In the genomic region with DNA sequence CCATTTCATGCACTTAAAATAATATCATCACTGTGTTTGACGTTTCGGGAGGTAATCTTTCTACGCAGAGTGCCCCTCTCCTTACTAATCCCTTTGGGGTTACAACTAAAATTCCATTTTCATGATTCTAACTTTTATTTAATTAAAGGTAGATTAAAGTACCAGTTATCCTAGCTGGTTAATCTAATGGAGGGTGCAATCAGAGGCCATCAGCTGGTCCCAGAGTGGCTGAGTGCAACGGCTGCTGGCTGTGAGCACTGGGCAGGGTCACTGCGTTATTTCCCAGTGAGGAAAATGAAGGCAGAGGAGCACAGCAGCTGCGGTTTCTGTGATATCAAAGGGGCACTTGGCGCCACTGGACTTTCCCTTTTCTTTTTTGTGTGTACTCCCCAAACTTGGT, we compare ENCODE assay signal across 3 cellular contexts.
TF ChIP-seq lines count a peak whose summit lies in the region.

No MANE protein-coding gene starts in this region.

TF ChIP-seq in SK-N-SH treated with all-trans-retinoic acid at 6 μM for 48 hours, 23 proteins besides CTCF, POLR2A, EP300 and RAD21:
- TF ChIP-seq ZFP3 (CRISPR knock-in tag; IDR thresholded peaks at IDR 0.05) = no peak
- TF ChIP-seq RARB (CRISPR knock-in tag; IDR thresholded peaks at IDR 0.05) = no peak
- no peak for TF ChIP-seq ZFP30 (CRISPR knock-in tag; IDR thresholded peaks at IDR 0.05)
- TF ChIP-seq ESRRG (CRISPR knock-in tag; IDR thresholded peaks at IDR 0.05) = no peak
- TF ChIP-seq OSR1 (CRISPR knock-in tag; IDR thresholded peaks at IDR 0.05) = no peak
- peak; percentile 57; the same call in 1 of the 2 replicates for TF ChIP-seq SNAI2 (CRISPR knock-in tag; IDR thresholded peaks at IDR 0.05)
- no peak for TF ChIP-seq ZNF565 (CRISPR knock-in tag; conservative IDR thresholded peaks at IDR 0.05; ENCODE audit: low read depth)
- TF ChIP-seq ISL1 (CRISPR knock-in tag; IDR thresholded peaks at IDR 0.05) = peak; percentile 92
- TF ChIP-seq, protein P1, sequence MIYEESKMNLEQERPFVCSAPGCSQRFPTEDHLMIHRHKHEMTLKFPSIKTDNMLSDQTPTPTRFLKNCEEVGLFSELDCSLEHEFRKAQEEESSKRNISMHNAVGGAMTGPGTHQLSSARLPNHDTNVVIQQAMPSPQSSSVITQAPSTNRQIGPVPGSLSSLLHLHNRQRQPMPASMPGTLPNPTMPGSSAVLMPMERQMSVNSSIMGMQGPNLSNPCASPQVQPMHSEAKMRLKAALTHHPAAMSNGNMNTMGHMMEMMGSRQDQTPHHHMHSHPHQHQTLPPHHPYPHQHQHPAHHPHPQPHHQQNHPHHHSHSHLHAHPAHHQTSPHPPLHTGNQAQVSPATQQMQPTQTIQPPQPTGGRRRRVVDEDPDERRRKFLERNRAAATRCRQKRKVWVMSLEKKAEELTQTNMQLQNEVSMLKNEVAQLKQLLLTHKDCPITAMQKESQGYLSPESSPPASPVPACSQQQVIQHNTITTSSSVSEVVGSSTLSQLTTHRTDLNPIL (CRISPR knock-in tag; IDR thresholded peaks at IDR 0.05; ENCODE audit: low read depth) = peak; percentile 27; the same call in 1 of the 2 replicates
- no peak for TF ChIP-seq ZC3H10 (CRISPR knock-in tag; IDR thresholded peaks at IDR 0.05)
- no peak for TF ChIP-seq BACH2 (CRISPR knock-in tag; IDR thresholded peaks at IDR 0.05; ENCODE audit: borderline replicate concordance)
- TF ChIP-seq PPARA (CRISPR knock-in tag; IDR thresholded peaks at IDR 0.05; ENCODE audit: borderline replicate concordance) = no peak
- no peak for TF ChIP-seq ZNF70 (CRISPR knock-in tag; IDR thresholded peaks at IDR 0.05)
- no peak for TF ChIP-seq ZNF8 (CRISPR knock-in tag; IDR thresholded peaks at IDR 0.05)
- TF ChIP-seq, protein P2, sequence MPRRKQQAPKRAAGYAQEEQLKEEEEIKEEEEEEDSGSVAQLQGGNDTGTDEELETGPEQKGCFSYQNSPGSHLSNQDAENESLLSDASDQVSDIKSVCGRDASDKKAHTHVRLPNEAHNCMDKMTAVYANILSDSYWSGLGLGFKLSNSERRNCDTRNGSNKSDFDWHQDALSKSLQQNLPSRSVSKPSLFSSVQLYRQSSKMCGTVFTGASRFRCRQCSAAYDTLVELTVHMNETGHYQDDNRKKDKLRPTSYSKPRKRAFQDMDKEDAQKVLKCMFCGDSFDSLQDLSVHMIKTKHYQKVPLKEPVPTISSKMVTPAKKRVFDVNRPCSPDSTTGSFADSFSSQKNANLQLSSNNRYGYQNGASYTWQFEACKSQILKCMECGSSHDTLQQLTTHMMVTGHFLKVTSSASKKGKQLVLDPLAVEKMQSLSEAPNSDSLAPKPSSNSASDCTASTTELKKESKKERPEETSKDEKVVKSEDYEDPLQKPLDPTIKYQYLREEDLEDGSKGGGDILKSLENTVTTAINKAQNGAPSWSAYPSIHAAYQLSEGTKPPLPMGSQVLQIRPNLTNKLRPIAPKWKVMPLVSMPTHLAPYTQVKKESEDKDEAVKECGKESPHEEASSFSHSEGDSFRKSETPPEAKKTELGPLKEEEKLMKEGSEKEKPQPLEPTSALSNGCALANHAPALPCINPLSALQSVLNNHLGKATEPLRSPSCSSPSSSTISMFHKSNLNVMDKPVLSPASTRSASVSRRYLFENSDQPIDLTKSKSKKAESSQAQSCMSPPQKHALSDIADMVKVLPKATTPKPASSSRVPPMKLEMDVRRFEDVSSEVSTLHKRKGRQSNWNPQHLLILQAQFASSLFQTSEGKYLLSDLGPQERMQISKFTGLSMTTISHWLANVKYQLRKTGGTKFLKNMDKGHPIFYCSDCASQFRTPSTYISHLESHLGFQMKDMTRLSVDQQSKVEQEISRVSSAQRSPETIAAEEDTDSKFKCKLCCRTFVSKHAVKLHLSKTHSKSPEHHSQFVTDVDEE (CRISPR knock-in tag; IDR thresholded peaks at IDR 0.05) = no peak
- TF ChIP-seq GLIS3 (CRISPR knock-in tag; IDR thresholded peaks at IDR 0.05) = no peak

TF ChIP-seq in SK-N-SH, 30 proteins besides CTCF, POLR2A, EP300 and RAD21:
- TF ChIP-seq FOSL2 (IDR thresholded peaks at IDR 0.05; ENCODE audit: borderline replicate concordance, low read depth) = no peak
- TF ChIP-seq TEAD4 (IDR thresholded peaks at IDR 0.05; ENCODE audit: borderline replicate concordance, insufficient read depth) = no peak
- TF ChIP-seq RFX5 (IDR thresholded peaks at IDR 0.05; ENCODE audit: low read length) = no peak
- no peak for TF ChIP-seq SMC3 (IDR thresholded peaks at IDR 0.05; ENCODE audit: low read depth, low read length)
- no peak for TF ChIP-seq FOXJ3 (CRISPR knock-in tag; IDR thresholded peaks at IDR 0.05)
- no peak for TF ChIP-seq MXI1 (IDR thresholded peaks at IDR 0.05; ENCODE audit: low read depth, low read length)
- no peak for TF ChIP-seq MEF2A (IDR thresholded peaks at IDR 0.05; ENCODE audit: borderline replicate concordance, low read depth)
- TF ChIP-seq, protein P3, sequence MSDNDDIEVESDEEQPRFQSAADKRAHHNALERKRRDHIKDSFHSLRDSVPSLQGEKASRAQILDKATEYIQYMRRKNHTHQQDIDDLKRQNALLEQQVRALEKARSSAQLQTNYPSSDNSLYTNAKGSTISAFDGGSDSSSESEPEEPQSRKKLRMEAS (IDR thresholded peaks at IDR 0.05; ENCODE audit: low read depth) = no peak
- TF ChIP-seq, protein P4, sequence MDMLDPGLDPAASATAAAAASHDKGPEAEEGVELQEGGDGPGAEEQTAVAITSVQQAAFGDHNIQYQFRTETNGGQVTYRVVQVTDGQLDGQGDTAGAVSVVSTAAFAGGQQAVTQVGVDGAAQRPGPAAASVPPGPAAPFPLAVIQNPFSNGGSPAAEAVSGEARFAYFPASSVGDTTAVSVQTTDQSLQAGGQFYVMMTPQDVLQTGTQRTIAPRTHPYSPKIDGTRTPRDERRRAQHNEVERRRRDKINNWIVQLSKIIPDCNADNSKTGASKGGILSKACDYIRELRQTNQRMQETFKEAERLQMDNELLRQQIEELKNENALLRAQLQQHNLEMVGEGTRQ (IDR thresholded peaks at IDR 0.05; ENCODE audit: borderline replicate concordance, low read depth, low read length) = no peak
- no peak for TF ChIP-seq YY1 (IDR thresholded peaks at IDR 0.05; ENCODE audit: low read depth)
- TF ChIP-seq, protein P5, sequence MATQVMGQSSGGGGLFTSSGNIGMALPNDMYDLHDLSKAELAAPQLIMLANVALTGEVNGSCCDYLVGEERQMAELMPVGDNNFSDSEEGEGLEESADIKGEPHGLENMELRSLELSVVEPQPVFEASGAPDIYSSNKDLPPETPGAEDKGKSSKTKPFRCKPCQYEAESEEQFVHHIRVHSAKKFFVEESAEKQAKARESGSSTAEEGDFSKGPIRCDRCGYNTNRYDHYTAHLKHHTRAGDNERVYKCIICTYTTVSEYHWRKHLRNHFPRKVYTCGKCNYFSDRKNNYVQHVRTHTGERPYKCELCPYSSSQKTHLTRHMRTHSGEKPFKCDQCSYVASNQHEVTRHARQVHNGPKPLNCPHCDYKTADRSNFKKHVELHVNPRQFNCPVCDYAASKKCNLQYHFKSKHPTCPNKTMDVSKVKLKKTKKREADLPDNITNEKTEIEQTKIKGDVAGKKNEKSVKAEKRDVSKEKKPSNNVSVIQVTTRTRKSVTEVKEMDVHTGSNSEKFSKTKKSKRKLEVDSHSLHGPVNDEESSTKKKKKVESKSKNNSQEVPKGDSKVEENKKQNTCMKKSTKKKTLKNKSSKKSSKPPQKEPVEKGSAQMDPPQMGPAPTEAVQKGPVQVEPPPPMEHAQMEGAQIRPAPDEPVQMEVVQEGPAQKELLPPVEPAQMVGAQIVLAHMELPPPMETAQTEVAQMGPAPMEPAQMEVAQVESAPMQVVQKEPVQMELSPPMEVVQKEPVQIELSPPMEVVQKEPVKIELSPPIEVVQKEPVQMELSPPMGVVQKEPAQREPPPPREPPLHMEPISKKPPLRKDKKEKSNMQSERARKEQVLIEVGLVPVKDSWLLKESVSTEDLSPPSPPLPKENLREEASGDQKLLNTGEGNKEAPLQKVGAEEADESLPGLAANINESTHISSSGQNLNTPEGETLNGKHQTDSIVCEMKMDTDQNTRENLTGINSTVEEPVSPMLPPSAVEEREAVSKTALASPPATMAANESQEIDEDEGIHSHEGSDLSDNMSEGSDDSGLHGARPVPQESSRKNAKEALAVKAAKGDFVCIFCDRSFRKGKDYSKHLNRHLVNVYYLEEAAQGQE (IDR thresholded peaks at IDR 0.05; ENCODE audit: low read depth, low read length) = no peak
- no peak for TF ChIP-seq EZH2phosphoT487 (IDR thresholded peaks at IDR 0.05; ENCODE audit: borderline replicate concordance, low read depth)

TF ChIP-seq in GM12878, 131 proteins besides CTCF, POLR2A, EP300 and RAD21:
- TF ChIP-seq RUNX3 (IDR thresholded peaks at IDR 0.05; ENCODE audit: low read length) (peak; percentile 39; the same call in 1 of the 2 replicates), FOS (IDR thresholded peaks at IDR 0.05; ENCODE audit: borderline replicate concordance, extremely low read depth, insufficient read length) (no peak), ETV6 (conservative IDR thresholded peaks at IDR 0.05 in 1 of 2, IDR thresholded peaks at IDR 0.05 in 1 of 2; ENCODE audit: borderline replicate concordance in 1 of 2, low read depth in 1 of 2) (no peak), MYB (IDR thresholded peaks at IDR 0.05; ENCODE audit: borderline replicate concordance, low read depth, low read length) (no peak)
- TF ChIP-seq, protein P6, sequence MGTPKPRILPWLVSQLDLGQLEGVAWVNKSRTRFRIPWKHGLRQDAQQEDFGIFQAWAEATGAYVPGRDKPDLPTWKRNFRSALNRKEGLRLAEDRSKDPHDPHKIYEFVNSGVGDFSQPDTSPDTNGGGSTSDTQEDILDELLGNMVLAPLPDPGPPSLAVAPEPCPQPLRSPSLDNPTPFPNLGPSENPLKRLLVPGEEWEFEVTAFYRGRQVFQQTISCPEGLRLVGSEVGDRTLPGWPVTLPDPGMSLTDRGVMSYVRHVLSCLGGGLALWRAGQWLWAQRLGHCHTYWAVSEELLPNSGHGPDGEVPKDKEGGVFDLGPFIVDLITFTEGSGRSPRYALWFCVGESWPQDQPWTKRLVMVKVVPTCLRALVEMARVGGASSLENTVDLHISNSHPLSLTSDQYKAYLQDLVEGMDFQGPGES (IDR thresholded peaks at IDR 0.05) = no peak
